In genomic region chr16:83945587-83945986, GRCh38 we compare ENCODE assay signal across 27 cellular contexts. TPM values are rescaled to one million over a fixed set of nuclear protein-coding genes. Genes with fewer than 3 reads are reported as not detected.
DNase-seq lines count a peak whose midpoint lies in the region; ATAC-seq, FAIRE-seq and TF ChIP-seq lines count a peak whose summit lies in the region.
"Had no signal": no experiment of that assay in that cellular context is flagged by ENCODE, and none has a peak within 500 bp of the region (broad histone marks: within the 10 kb centered on the region; RNA-seq: fewer than 3 reads in every experiment).

No MANE protein-coding gene starts in this region.

- in situ Hi-C loops in HepG2 (cut with HindIII; ENCODE audit: extremely low pct_ligation_motif_present, low pct_unique_long_range_greater_than_20kb), result no loop called here

- 3% methylated on average over 10 of the region's 10 CpGs for WGBS in HepG2 (ENCODE audit: low lambda C conversion rate)
- WGBS in right lobe of liver (ENCODE audit: insufficient coverage, low coverage, low lambda C conversion rate, missing lambda C conversion rate), result 32% methylated on average over 10 of the region's 10 CpGs

- H3K9me3 ChIP-seq in HepG2 (ENCODE audit: low read length) (no peaks in the 10 kb centered on the region), right lobe of liver (no peaks in the 10 kb centered on the region)
- H3K9me3 ChIP-seq: BE2C, BLaER1 had no signal

- H3K36me3 ChIP-seq in HepG2 (replicated peaks in 1 of 2; ENCODE audit: control insufficient read depth in 1 of 2, insufficient read depth in 2 of 2, low read length in 2 of 2), result no peaks in the 10 kb centered on the region
- H3K36me3 ChIP-seq in right lobe of liver, result no peaks in the 10 kb centered on the region
- H3K36me3 ChIP-seq: BE2C, BLaER1 had no signal

- BruUV-seq in HepG2 (replicated peaks; lab: Mats Ljungman, UMichigan), result no TSS peak

- H3K4me2 ChIP-seq in HepG2 (ENCODE audit: low read depth, low read length), result peak overlapping the region; percentile 41
- H3K4me2 ChIP-seq: BLaER1 had no signal

- TF ChIP-seq EP300 in HepG2 (IDR thresholded peaks at IDR 0.05; ENCODE audit: low read depth in 2 of 2, low read length in 2 of 2) (peak in 1 of 2 experiments; percentile 37; a peak in 1 of 4 replicates), HepG2 (CRISPR knock-in tag; IDR thresholded peaks at IDR 0.05; ENCODE audit: borderline replicate concordance) (no peak)

- H3K27ac ChIP-seq in VCaP (peak overlapping the region; percentile 75; the same call in 1 of the 2 replicates), HepG2 (ENCODE audit: extremely low read length, insufficient read depth, low read length) (no peak overlapping the region), right lobe of liver (peak overlapping the region; percentile 68 to 83 (median 78)), coronary artery (no peak overlapping the region)
- H3K27ac ChIP-seq: BLaER1 had no signal

- no peaks in the 10 kb centered on the region for H4K20me1 ChIP-seq in HepG2 (ENCODE audit: insufficient read depth, low read length)
- H4K20me1 ChIP-seq: BLaER1 had no signal

- H3K4me3 ChIP-seq in HepG2 (replicated peaks in 1 of 3; ENCODE audit: insufficient read depth in 1 of 3, low read depth in 2 of 3, low read length in 3 of 3) (peak overlapping the region in 1 of 3 experiments; percentile 30; a peak in 1 of 6 replicates), right lobe of liver (peak overlapping the region in 2 of 3 donors; percentile 22 to 59), coronary artery (no peak overlapping the region)
- H3K4me3 ChIP-seq: BLaER1, GM12878 had no signal

- TF ChIP-seq CTCF in VCaP (conservative IDR thresholded peaks at IDR 0.05) (no peak), HepG2 (CRISPR knock-in tag; IDR thresholded peaks at IDR 0.05) (no peak), right lobe of liver (IDR thresholded peaks at IDR 0.05) (no peak), coronary artery (IDR thresholded peaks at IDR 0.05) (no peak)

- peak; percentile 55 for DNase-seq in HepG2 (ENCODE audit: low spot score)
- no peak for DNase-seq in right lobe of liver
- no peak for DNase-seq in HPDE6-E6E7 (ENCODE audit: extremely low spot score)
- DNase-seq in coronary artery (ENCODE audit: low spot score), result no peak
- DNase-seq: 8988T; ACHN; BE2C; C1 segment of cervical spinal cord; CD4-positive, alpha-beta memory T cell; CD4-positive, CD25-positive, alpha-beta regulatory T cell; CD8-positive, alpha-beta memory T cell; COR-L47; DMS 273 treated with DMSO at 0.1 percent for 48 hours; DMS153; DMS53; DMS79; DND-41; EL; GDM1 had no signal

- TF ChIP-seq POLR2A in HepG2 (IDR thresholded peaks at IDR 0.05; ENCODE audit: insufficient read depth in 1 of 2, low read depth in 2 of 2, low read length in 2 of 2), result no peak
- no peak for TF ChIP-seq POLR2A in right lobe of liver (IDR thresholded peaks at IDR 0.05)

- H3K4me1 ChIP-seq in HepG2 (ENCODE audit: insufficient read depth, low read length), result peaks cover 97% of the 10 kb centered on the region
- H3K4me1 ChIP-seq in right lobe of liver, result peaks cover 0 to 83% (median 36%) of the 10 kb centered on the region in 4 donors
- H3K4me1 ChIP-seq: BE2C had no signal

- H3K9ac ChIP-seq in HepG2 (ENCODE audit: insufficient read depth, low read depth, low read length), result no peak overlapping the region
- H3K9ac ChIP-seq: BLaER1 had no signal

- POLR2A ChIA-PET in HepG2 (lab: Yijun Ruan, JAX), result no interaction called here

- CTCF ChIA-PET in HepG2 (lab: Yijun Ruan, JAX; ENCODE audit: low intra/inter-chr PET ratio, low total read pairs), result no interaction called here

- FAIRE-seq in HepG2 (lab: Jason Lieb, UNC), result no peak
- FAIRE-seq: A204.1, GM12878, GM12892, GM18507 had no signal

- no peaks in the 10 kb centered on the region for H3K79me2 ChIP-seq in HepG2 (ENCODE audit: insufficient read depth, low read length)

- H2AFZ ChIP-seq in HepG2 (ENCODE audit: low read length), result no peak overlapping the region

- intact Hi-C loops in HepG2 (cut with micrococcal nuclease; ENCODE audit: unreplicated experiment), result no loop called here
- intact Hi-C loops in right lobe of liver (cut with DNase I), result no loop called here

- ATAC-seq in HepG2 (no peak), right lobe of liver (no peak), GM21786 (IDR thresholded peaks at IDR 0.05; ENCODE audit: unreplicated experiment) (no peak)
- ATAC-seq: GM12878 had no signal

- TF ChIP-seq RAD21 in HepG2 (CRISPR knock-in tag; IDR thresholded peaks at IDR 0.05), result no peak

- peaks cover 3 to 8% of the 10 kb centered on the region in 2 experiments; a peak in 2 of 5 replicates for H3K27me3 ChIP-seq in HepG2 (ENCODE audit: control insufficient read depth in 1 of 2, insufficient read depth in 2 of 2, low read length in 2 of 2)
- no peaks in the 10 kb centered on the region for H3K27me3 ChIP-seq in right lobe of liver
- H3K27me3 ChIP-seq: BE2C, BLaER1 had no signal

RNA-seq across cellular contexts. Expression of gene OSGIN1, which starts 7.5 kb away (rescaled TPM):
- total RNA-seq in HepG2 (2016; rRNA removed; fragmentation: Illumina TruSeq; extraction: Trizol), result 18.1 and 27.1 TPM in 2 replicates
- 11.4 and 11.5 TPM in 2 replicates for total RNA-seq in HepG2 (2016; cell fraction: cytosol; rRNA removed; fragmentation: Illumina TruSeq; extraction: Trizol; ENCODE audit: low read depth)
- 18.2 and 24.7 TPM in 2 replicates for total RNA-seq in HepG2 (2016; cell fraction: insoluble cytoplasmic fraction; rRNA removed; fragmentation: Illumina TruSeq; extraction: Trizol)
- total RNA-seq in HepG2 (2016; cell fraction: membrane; rRNA removed; fragmentation: Illumina TruSeq; extraction: Trizol), result 21.9 and 22.1 TPM in 2 replicates
- total RNA-seq in HepG2 (2016; cell fraction: nucleus; rRNA removed; fragmentation: Illumina TruSeq; extraction: Trizol), result 32.7 and 36.4 TPM in 2 replicates
- 20.5 and 26.5 TPM in 2 replicates for polyA plus RNA-seq in HepG2 (2011; rRNA removed)
- 14.6 and 23.2 TPM in 2 replicates for polyA plus RNA-seq in HepG2 (2011; cell fraction: cytosol; rRNA removed)
- 50.0 and 59.1 TPM in 2 replicates for polyA plus RNA-seq in HepG2 (2011; cell fraction: nucleus; rRNA removed)
- 20.8 and 24.1 TPM in 2 replicates for polyA plus RNA-seq in HepG2 (2012)
- 5.0 and 5.2 TPM in 2 replicates for polyA plus RNA-seq in HepG2 (2016; cell fraction: cytosol; fragmentation: Illumina TruSeq; extraction: Trizol; ENCODE audit: low read depth)
- 24.2 and 30.6 TPM in 2 replicates for polyA plus RNA-seq in HepG2 (2016; cell fraction: insoluble cytoplasmic fraction; fragmentation: Illumina TruSeq; extraction: Trizol; ENCODE audit: low read depth)
- polyA plus RNA-seq in HepG2 (2016; cell fraction: membrane; fragmentation: Illumina TruSeq; extraction: Trizol; ENCODE audit: low read depth), result 6.9 and 8.0 TPM in 2 replicates
- 47.7 and 49.4 TPM in 2 replicates for polyA plus RNA-seq in HepG2 (2016; cell fraction: nucleus; fragmentation: Illumina TruSeq; extraction: Trizol; ENCODE audit: insufficient read depth, low read depth)
- 5.0 and 29.3 TPM in 2 replicates for polyA minus RNA-seq in HepG2 (2011; rRNA and poly(A)+ RNA removed; ENCODE audit: low replicate concordance)
- polyA minus RNA-seq in HepG2 (2011; cell fraction: cytosol; rRNA and poly(A)+ RNA removed), result 11.4 and 16.2 TPM in 2 replicates
- 49.3 and 51.1 TPM in 2 replicates for polyA minus RNA-seq in HepG2 (2011; cell fraction: nucleus; rRNA and poly(A)+ RNA removed)
- total RNA-seq in right lobe of liver, result 100 to 1,000 TPM in 1 of 6 experiments, 10 to 100 TPM in 5; 40.1 to 170 (median 53.9) TPM

RNA-seq across cellular contexts. Expression of gene NECAB2, which starts 22.5 kb away (rescaled TPM):
- total RNA-seq in HepG2 (2016; rRNA removed; fragmentation: Illumina TruSeq; extraction: Trizol), result 0.49 TPM in 1 of 2 replicates, not detected in the other
- total RNA-seq in HepG2 (2016; cell fraction: cytosol; rRNA removed; fragmentation: Illumina TruSeq; extraction: Trizol; ENCODE audit: low read depth), result not detected in 2 replicates
- not detected in 2 replicates for total RNA-seq in HepG2 (2016; cell fraction: insoluble cytoplasmic fraction; rRNA removed; fragmentation: Illumina TruSeq; extraction: Trizol)
- total RNA-seq in HepG2 (2016; cell fraction: membrane; rRNA removed; fragmentation: Illumina TruSeq; extraction: Trizol), result not detected in 2 replicates
- not detected in 2 replicates for total RNA-seq in HepG2 (2016; cell fraction: nucleus; rRNA removed; fragmentation: Illumina TruSeq; extraction: Trizol)
- polyA plus RNA-seq in HepG2 (2011; rRNA removed), result 0.21 TPM in 1 of 2 replicates, not detected in the other
- 0.05 TPM in 1 of 2 replicates, not detected in the other for polyA plus RNA-seq in HepG2 (2011; cell fraction: cytosol; rRNA removed)
- 0.77 and 1.2 TPM in 2 replicates for polyA plus RNA-seq in HepG2 (2011; cell fraction: nucleus; rRNA removed)
- polyA plus RNA-seq in HepG2 (2012), result not detected in 2 replicates
- polyA plus RNA-seq in HepG2 (2016; cell fraction: cytosol; fragmentation: Illumina TruSeq; extraction: Trizol; ENCODE audit: low read depth), result not detected in 2 replicates
- not detected in 2 replicates for polyA plus RNA-seq in HepG2 (2016; cell fraction: insoluble cytoplasmic fraction; fragmentation: Illumina TruSeq; extraction: Trizol; ENCODE audit: low read depth)
- not detected in 2 replicates for polyA plus RNA-seq in HepG2 (2016; cell fraction: membrane; fragmentation: Illumina TruSeq; extraction: Trizol; ENCODE audit: low read depth)
- not detected in 2 replicates for polyA plus RNA-seq in HepG2 (2016; cell fraction: nucleus; fragmentation: Illumina TruSeq; extraction: Trizol; ENCODE audit: insufficient read depth, low read depth)
- polyA minus RNA-seq in HepG2 (2011; rRNA and poly(A)+ RNA removed; ENCODE audit: low replicate concordance), result 0.21 TPM in 1 of 2 replicates, not detected in the other
- not detected in 2 replicates for polyA minus RNA-seq in HepG2 (2011; cell fraction: cytosol; rRNA and poly(A)+ RNA removed)
- 0.62 TPM in 1 of 2 replicates, not detected in the other for polyA minus RNA-seq in HepG2 (2011; cell fraction: nucleus; rRNA and poly(A)+ RNA removed)
- 10 to 100 TPM in 3 of 6 experiments, 1 to 10 TPM in 2, under 1 TPM in 1; 0.56 to 26.8 (median 7.1) TPM for total RNA-seq in right lobe of liver
- total RNA-seq: CD4-positive, alpha-beta memory T cell; CD4-positive, CD25-positive, alpha-beta regulatory T cell; CD8-positive, alpha-beta memory T cell; Daoy; GM12878 had no signal
- polyA plus RNA-seq: CD4-positive, alpha-beta memory T cell; CD4-positive, CD25-positive, alpha-beta regulatory T cell; CD8-positive, alpha-beta memory T cell; GM12878 had no signal

RNA-seq across cellular contexts. Expression of gene MLYCD, which starts 46.7 kb away (rescaled TPM):
- total RNA-seq in HepG2 (2016; rRNA removed; fragmentation: Illumina TruSeq; extraction: Trizol) (2.8 and 4.0 TPM in 2 replicates), right lobe of liver (10 to 100 TPM in 5 of 6 experiments, 1 to 10 TPM in 1; 6.6 to 15.6 (median 11.3) TPM)
- 0.79 and 0.91 TPM in 2 replicates for total RNA-seq in HepG2 (2016; cell fraction: cytosol; rRNA removed; fragmentation: Illumina TruSeq; extraction: Trizol; ENCODE audit: low read depth)
- total RNA-seq in HepG2 (2016; cell fraction: insoluble cytoplasmic fraction; rRNA removed; fragmentation: Illumina TruSeq; extraction: Trizol), result 2.6 and 3.4 TPM in 2 replicates
- total RNA-seq in HepG2 (2016; cell fraction: membrane; rRNA removed; fragmentation: Illumina TruSeq; extraction: Trizol), result 1.7 and 1.9 TPM in 2 replicates
- total RNA-seq in HepG2 (2016; cell fraction: nucleus; rRNA removed; fragmentation: Illumina TruSeq; extraction: Trizol), result 3.8 and 4.8 TPM in 2 replicates
- polyA plus RNA-seq in HepG2 (2011; rRNA removed), result 1.8 and 2.0 TPM in 2 replicates
- 1.4 and 1.5 TPM in 2 replicates for polyA plus RNA-seq in HepG2 (2011; cell fraction: cytosol; rRNA removed)
- 5.0 and 5.9 TPM in 2 replicates for polyA plus RNA-seq in HepG2 (2011; cell fraction: nucleus; rRNA removed)
- polyA plus RNA-seq in HepG2 (2012), result 1.5 and 2.0 TPM in 2 replicates
- 0.28 and 0.36 TPM in 2 replicates for polyA plus RNA-seq in HepG2 (2016; cell fraction: cytosol; fragmentation: Illumina TruSeq; extraction: Trizol; ENCODE audit: low read depth)
- polyA plus RNA-seq in HepG2 (2016; cell fraction: insoluble cytoplasmic fraction; fragmentation: Illumina TruSeq; extraction: Trizol; ENCODE audit: low read depth), result 3.1 and 3.6 TPM in 2 replicates
- polyA plus RNA-seq in HepG2 (2016; cell fraction: membrane; fragmentation: Illumina TruSeq; extraction: Trizol; ENCODE audit: low read depth), result 0.69 and 0.76 TPM in 2 replicates
- polyA plus RNA-seq in HepG2 (2016; cell fraction: nucleus; fragmentation: Illumina TruSeq; extraction: Trizol; ENCODE audit: insufficient read depth, low read depth), result 4.2 and 4.4 TPM in 2 replicates
- 1.8 and 5.1 TPM in 2 replicates for polyA minus RNA-seq in HepG2 (2011; rRNA and poly(A)+ RNA removed; ENCODE audit: low replicate concordance)
- polyA minus RNA-seq in HepG2 (2011; cell fraction: cytosol; rRNA and poly(A)+ RNA removed), result 0.79 and 1.4 TPM in 2 replicates
- 8.5 and 8.8 TPM in 2 replicates for polyA minus RNA-seq in HepG2 (2011; cell fraction: nucleus; rRNA and poly(A)+ RNA removed)

Comparison
In these comparisons a context has a peak if more than half of its experiments do, and no peak if none do; other contexts are left out.
1. H3K27ac ChIP-seq: peak in VCaP (single experiment) and right lobe of liver (3 of 3); none in HepG2 (single experiment) and coronary artery (0 of 2).